ENCODE assay signal across 8 cellular contexts in the genomic region with DNA sequence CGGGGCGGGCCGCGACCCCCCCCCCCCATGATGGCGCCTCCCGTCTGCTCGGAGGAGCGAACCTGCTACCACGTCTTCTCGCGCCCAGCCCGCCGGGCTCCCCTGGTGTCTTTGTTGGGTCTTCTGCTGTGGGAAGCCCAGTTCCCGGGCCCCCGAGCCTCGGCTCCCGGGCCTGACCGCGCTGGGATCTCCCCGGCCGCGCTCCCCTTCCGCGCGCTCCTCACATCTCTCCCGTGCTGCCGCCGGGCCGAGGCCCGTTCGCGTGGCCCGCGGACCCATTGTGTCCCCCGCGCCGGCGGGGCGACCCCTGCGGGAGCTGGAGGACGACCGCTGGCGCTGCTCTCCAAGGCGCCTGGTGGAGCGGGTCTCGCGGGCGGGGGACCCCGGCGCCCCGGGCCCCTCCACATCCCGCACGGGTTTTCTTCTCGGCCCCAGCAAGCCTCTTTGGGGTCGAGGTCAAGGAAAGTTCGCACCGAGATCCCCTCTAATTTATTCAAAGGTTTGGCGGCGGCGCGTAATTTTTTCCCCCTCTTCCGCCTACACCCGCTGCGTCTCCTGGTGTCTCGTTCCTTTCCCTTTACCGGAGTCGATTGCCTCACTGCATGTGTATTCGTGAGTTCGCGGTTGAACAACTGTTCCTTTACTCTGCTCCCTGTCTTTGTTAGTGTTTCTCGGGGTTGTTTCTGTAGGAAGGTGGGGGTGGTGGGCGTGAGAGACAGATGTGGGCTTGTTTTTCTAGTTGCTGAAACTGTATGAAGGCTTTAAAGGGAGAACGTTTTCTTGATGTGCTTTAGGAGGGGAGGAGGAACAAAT. TPM values are rescaled to one million over a fixed set of nuclear protein-coding genes. Genes with fewer than 3 reads are reported as not detected.
DNase-seq lines count a peak whose midpoint lies in the region; ATAC-seq lines count a peak whose summit lies in the region.

No MANE protein-coding gene starts in this region.

- DNase-seq in AG08396 (ENCODE audit: low spot score) (peak; percentile 76), NCI-H69 (lab: John Stamatoyannopoulos, UW) (peak; percentile 80), activated T-cell treated with anti-CD3 and anti-CD28 coated beads for 1 hour (ENCODE audit: low read depth) (peak; percentile 7), fibroblast of gingiva (ENCODE audit: low read depth) (peak; percentile 61), naive B cell (peak; percentile 10)
- peak; percentile 63 for DNase-seq in stimulated activated naive CD4-positive, alpha-beta T cell treated with Interleukin-2 at 50 U/mL for 16 hours (lab: John Stamatoyannopoulos, UW)

- no peak overlapping the region for H3K27ac Mint-ChIP-seq in naive B cell

- H3K4me3 Mint-ChIP-seq in naive B cell: peak overlapping the region in 1 of 8 donors; percentile 66

- no peaks in the 10 kb centered on the region for H3K36me3 Mint-ChIP-seq in naive B cell

- H3K9me3 Mint-ChIP-seq in naive B cell: peaks cover 0 to 8% (median 2%) of the 10 kb centered on the region in 7 donors

- H3K27me3 Mint-ChIP-seq in naive B cell: peaks cover 34 to 44% (median 42%) of the 10 kb centered on the region in 3 donors

- peak; percentile 20 for ATAC-seq in GM18858 (IDR thresholded peaks at IDR 0.05; ENCODE audit: unreplicated experiment)
- ATAC-seq in HG03103 (IDR thresholded peaks at IDR 0.05; ENCODE audit: low read depth, unreplicated experiment): peak; percentile 18
- ATAC-seq in naive B cell (ENCODE audit: low read depth in 2 of 2): peak; percentile 36 to 43

- peaks cover 8 to 14% (median 12%) of the 10 kb centered on the region in 3 donors for H3K4me1 Mint-ChIP-seq in naive B cell

RNA-seq across cellular contexts. Expression of a gene that starts 0.8 kb away (rescaled TPM):
- 1 to 10 TPM in 1 of 6 donors, under 1 TPM in 2, not detected in 3; 0.30 to 1.6 (median 0.41) TPM for polyA plus RNA-seq in naive B cell (ENCODE audit: low read depth in 6 of 6)

Comparison
In these comparisons a context has a peak if more than half of its experiments do, and no peak if none do; other contexts are left out.
1. Peak in every context shown above with its lines: DNase-seq and ATAC-seq.
2. DNase-seq: peak in every context shown above with its lines; median percentile 80 in NCI-H69; 76 in AG08396; 63 in stimulated activated naive CD4-positive, alpha-beta T cell treated with Interleukin-2 at 50 U/mL for 16 hours; 61 in fibroblast of gingiva; 10 in naive B cell; 7 in activated T-cell treated with anti-CD3 and anti-CD28 coated beads for 1 hour.